In the genomic region with DNA sequence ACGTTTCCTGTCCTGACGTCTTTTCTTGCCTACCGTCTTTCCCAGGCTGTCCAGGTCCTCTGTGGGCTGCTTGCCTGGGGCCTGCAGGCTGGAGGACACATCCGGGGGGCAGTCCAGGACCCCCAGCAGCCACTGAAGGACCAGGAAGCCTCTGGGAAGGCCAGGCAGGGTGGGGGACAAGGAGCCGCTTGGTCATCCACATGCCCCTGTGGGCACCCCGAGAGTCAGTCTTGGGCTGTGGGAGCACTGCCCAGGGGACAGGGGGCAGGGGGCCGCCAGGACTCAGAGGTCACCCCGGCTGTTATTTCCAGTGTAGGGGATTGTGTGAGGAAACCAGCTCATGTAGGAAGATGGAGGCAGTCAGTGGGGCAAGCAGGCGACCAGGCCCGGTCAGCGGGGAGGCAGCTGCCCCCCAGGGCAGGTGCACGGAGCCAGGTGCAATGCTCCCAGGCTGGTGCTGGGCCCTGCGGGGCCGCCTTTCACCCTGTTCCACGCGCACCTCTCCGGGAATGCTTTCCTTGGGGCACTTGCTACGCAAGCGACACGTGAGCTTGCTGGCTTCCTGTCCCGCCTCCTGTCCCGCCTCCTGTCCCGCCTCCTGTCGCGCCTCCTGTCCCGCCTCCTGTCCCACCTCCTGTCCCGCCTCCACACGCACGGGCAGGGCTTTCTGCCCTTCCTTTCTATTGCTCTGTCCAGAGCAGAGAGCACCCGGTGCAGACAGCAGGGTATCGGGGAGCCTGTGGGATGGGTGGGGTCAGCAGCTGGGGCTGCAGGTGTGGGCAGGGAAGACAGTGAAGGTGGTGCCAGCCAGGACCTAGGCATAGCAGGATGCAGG, we compare ENCODE assay signal across 1 cellular context.
A peak's percentile ranks its signal among the peaks of the same experiment; 100 is the strongest.
TF ChIP-seq lines count a peak whose summit lies in the region.

No MANE protein-coding gene starts in this region.

TF ChIP-seq in K562, 482 proteins besides CTCF, POLR2A, EP300 and RAD21 (continued from another document):
- peak; percentile 78 for TF ChIP-seq CREB1 (IDR thresholded peaks at IDR 0.05)
- TF ChIP-seq CREB1 (CRISPR knock-in tag; IDR thresholded peaks at IDR 0.05), result peak; percentile 90
- TF ChIP-seq GATAD2A (IDR thresholded peaks at IDR 0.05), result no peak
- no peak for TF ChIP-seq FOXA3 (CRISPR knock-in tag; conservative IDR thresholded peaks at IDR 0.05 in 1 of 2, IDR thresholded peaks at IDR 0.05 in 1 of 2)
- TF ChIP-seq, protein P1, sequence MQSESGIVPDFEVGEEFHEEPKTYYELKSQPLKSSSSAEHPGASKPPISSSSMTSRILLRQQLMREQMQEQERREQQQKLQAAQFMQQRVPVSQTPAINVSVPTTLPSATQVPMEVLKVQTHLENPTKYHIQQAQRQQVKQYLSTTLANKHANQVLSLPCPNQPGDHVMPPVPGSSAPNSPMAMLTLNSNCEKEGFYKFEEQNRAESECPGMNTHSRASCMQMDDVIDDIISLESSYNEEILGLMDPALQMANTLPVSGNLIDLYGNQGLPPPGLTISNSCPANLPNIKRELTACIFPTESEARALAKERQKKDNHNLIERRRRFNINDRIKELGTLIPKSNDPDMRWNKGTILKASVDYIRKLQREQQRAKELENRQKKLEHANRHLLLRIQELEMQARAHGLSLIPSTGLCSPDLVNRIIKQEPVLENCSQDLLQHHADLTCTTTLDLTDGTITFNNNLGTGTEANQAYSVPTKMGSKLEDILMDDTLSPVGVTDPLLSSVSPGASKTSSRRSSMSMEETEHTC (IDR thresholded peaks at IDR 0.05), result peak; percentile 72
- TF ChIP-seq FOXJ2 (tag; IDR thresholded peaks at IDR 0.05), result no peak
- TF ChIP-seq MCM2 (IDR thresholded peaks at IDR 0.05; ENCODE audit: low read depth), result no peak
- no peak for TF ChIP-seq SNIP1 (IDR thresholded peaks at IDR 0.05; ENCODE audit: low read depth)
- TF ChIP-seq ZNF707 (CRISPR knock-in tag; conservative IDR thresholded peaks at IDR 0.05), result no peak
- TF ChIP-seq CREM (IDR thresholded peaks at IDR 0.05; ENCODE audit: low read depth), result peak; percentile 94
- TF ChIP-seq BRCA1 (IDR thresholded peaks at IDR 0.05), result no peak
- TF ChIP-seq BRCA1 (CRISPR knock-in tag; IDR thresholded peaks at IDR 0.05), result no peak
- peak; percentile 49; the same call in 1 of the 2 replicates for TF ChIP-seq CBX1 (IDR thresholded peaks at IDR 0.05; ENCODE audit: low read depth)
- peak; percentile 86 for TF ChIP-seq MYC (IDR thresholded peaks at IDR 0.05; ENCODE audit: low read depth, low read length)
- TF ChIP-seq MYC (CRISPR knock-in tag; IDR thresholded peaks at IDR 0.05; ENCODE audit: borderline replicate concordance, low read depth), result no peak
- no peak for TF ChIP-seq ZNF146 (CRISPR knock-in tag; IDR thresholded peaks at IDR 0.05; ENCODE audit: unreplicated experiment)
- TF ChIP-seq CCNT2 (IDR thresholded peaks at IDR 0.05; ENCODE audit: borderline replicate concordance, extremely low read depth, insufficient read length, low read depth, low read length), result peak; percentile 64
- TF ChIP-seq, protein P2, sequence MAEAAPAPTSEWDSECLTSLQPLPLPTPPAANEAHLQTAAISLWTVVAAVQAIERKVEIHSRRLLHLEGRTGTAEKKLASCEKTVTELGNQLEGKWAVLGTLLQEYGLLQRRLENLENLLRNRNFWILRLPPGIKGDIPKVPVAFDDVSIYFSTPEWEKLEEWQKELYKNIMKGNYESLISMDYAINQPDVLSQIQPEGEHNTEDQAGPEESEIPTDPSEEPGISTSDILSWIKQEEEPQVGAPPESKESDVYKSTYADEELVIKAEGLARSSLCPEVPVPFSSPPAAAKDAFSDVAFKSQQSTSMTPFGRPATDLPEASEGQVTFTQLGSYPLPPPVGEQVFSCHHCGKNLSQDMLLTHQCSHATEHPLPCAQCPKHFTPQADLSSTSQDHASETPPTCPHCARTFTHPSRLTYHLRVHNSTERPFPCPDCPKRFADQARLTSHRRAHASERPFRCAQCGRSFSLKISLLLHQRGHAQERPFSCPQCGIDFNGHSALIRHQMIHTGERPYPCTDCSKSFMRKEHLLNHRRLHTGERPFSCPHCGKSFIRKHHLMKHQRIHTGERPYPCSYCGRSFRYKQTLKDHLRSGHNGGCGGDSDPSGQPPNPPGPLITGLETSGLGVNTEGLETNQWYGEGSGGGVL (CRISPR knock-in tag; IDR thresholded peaks at IDR 0.05), result no peak
- TF ChIP-seq, protein P3, sequence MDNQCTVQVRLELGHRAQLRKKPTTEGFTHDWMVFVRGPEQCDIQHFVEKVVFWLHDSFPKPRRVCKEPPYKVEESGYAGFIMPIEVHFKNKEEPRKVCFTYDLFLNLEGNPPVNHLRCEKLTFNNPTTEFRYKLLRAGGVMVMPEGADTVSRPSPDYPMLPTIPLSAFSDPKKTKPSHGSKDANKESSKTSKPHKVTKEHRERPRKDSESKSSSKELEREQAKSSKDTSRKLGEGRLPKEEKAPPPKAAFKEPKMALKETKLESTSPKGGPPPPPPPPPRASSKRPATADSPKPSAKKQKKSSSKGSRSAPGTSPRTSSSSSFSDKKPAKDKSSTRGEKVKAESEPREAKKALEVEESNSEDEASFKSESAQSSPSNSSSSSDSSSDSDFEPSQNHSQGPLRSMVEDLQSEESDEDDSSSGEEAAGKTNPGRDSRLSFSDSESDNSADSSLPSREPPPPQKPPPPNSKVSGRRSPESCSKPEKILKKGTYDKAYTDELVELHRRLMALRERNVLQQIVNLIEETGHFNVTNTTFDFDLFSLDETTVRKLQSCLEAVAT (IDR thresholded peaks at IDR 0.05), result no peak
- TF ChIP-seq ZNF274 (IDR thresholded peaks at IDR 0.05; ENCODE audit: borderline replicate concordance, low read depth, low read length), result no peak
- TF ChIP-seq, protein P4, sequence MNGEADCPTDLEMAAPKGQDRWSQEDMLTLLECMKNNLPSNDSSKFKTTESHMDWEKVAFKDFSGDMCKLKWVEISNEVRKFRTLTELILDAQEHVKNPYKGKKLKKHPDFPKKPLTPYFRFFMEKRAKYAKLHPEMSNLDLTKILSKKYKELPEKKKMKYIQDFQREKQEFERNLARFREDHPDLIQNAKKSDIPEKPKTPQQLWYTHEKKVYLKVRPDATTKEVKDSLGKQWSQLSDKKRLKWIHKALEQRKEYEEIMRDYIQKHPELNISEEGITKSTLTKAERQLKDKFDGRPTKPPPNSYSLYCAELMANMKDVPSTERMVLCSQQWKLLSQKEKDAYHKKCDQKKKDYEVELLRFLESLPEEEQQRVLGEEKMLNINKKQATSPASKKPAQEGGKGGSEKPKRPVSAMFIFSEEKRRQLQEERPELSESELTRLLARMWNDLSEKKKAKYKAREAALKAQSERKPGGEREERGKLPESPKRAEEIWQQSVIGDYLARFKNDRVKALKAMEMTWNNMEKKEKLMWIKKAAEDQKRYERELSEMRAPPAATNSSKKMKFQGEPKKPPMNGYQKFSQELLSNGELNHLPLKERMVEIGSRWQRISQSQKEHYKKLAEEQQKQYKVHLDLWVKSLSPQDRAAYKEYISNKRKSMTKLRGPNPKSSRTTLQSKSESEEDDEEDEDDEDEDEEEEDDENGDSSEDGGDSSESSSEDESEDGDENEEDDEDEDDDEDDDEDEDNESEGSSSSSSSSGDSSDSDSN (IDR thresholded peaks at IDR 0.05; ENCODE audit: borderline replicate concordance in 1 of 2, low read depth in 2 of 2, low read length in 2 of 2), result peak in 1 of 2 experiments; percentile 68; a peak in 1 of 4 replicates
- TF ChIP-seq ZNF57 (CRISPR knock-in tag; IDR thresholded peaks at IDR 0.05), result no peak
- TF ChIP-seq, protein P5, sequence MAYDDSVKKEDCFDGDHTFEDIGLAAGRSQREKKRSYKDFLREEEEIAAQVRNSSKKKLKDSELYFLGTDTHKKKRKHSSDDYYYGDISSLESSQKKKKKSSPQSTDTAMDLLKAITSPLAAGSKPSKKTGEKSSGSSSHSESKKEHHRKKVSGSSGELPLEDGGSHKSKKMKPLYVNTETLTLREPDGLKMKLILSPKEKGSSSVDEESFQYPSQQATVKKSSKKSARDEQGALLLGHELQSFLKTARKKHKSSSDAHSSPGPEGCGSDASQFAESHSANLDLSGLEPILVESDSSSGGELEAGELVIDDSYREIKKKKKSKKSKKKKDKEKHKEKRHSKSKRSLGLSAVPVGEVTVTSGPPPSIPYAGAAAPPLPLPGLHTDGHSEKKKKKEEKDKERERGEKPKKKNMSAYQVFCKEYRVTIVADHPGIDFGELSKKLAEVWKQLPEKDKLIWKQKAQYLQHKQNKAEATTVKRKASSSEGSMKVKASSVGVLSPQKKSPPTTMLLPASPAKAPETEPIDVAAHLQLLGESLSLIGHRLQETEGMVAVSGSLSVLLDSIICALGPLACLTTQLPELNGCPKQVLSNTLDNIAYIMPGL (CRISPR knock-in tag; IDR thresholded peaks at IDR 0.05), result no peak
- no peak for TF ChIP-seq ZNF589 (CRISPR knock-in tag; IDR thresholded peaks at IDR 0.05; ENCODE audit: low read depth)
- TF ChIP-seq ETV5 (CRISPR knock-in tag; IDR thresholded peaks at IDR 0.05; ENCODE audit: low read depth), result no peak
- TF ChIP-seq CBX3 (IDR thresholded peaks at IDR 0.05; ENCODE audit: borderline replicate concordance in 1 of 2, low read length in 2 of 2), result peak in 1 of 2 experiments; percentile 70; a peak in 1 of 3 replicates
- no peak for TF ChIP-seq STAT5A (IDR thresholded peaks at IDR 0.05; ENCODE audit: borderline replicate concordance, low read length)
- TF ChIP-seq GABPA (tag; conservative IDR thresholded peaks at IDR 0.05; ENCODE audit: low read depth), result peak; percentile 89
- TF ChIP-seq RBM39 (optimal IDR thresholded peaks at IDR 0.05; ENCODE audit: low read depth, low read length), result no peak
- no peak for TF ChIP-seq ILK (tag; IDR thresholded peaks at IDR 0.05; ENCODE audit: borderline replicate concordance, low read depth)
